ENCODE assay signal across 14 cellular contexts in the genomic region with DNA sequence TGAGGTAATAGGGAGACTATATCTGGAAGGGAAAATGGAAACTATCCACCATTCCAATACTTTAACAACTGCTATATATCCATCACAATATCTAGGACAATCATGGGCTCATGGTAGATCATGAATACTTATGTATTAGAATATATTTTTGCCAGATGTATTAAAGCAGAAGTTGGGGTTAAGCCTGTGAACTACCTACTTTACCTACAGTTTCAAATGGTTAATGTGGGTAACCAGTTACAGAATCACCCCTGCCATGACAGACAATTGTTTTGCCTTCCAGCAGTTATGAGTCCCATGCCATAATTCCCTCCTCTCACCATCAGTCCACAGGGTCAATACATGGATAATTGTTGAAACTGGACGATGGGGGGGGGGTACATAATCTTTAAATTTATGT. TPM values are rescaled to one million over a fixed set of nuclear protein-coding genes. Genes with fewer than 3 reads are reported as not detected.
DNase-seq lines count a peak whose midpoint lies in the region; ATAC-seq, FAIRE-seq and TF ChIP-seq lines count a peak whose summit lies in the region.
"Had no signal": no experiment of that assay in that cellular context is flagged by ENCODE, and none has a peak within 500 bp of the region (broad histone marks: within the 10 kb centered on the region; RNA-seq: fewer than 3 reads in every experiment).

No MANE protein-coding gene starts in this region.

- H3K9me3 Mint-ChIP-seq in activated CD4-positive, alpha-beta T cell treated with anti-CD3 and anti-CD28 coated beads, Interleukin-2, amount 10 ng/mL, durations not matched to agents 24 days and 14 days = no peaks in the 10 kb centered on the region
- no peaks in the 10 kb centered on the region for H3K9me3 Mint-ChIP-seq in natural killer cell treated with Interleukin-12 subunit alpha and Interleukin-12 subunit beta and Interleukin-15 and Interleukin-18, amount 100 ng/mL, for 72 hours
- H3K9me3 Mint-ChIP-seq: activated naive CD8-positive, alpha-beta T cell treated with anti-CD3 and anti-CD28 coated beads, Interleukin-2, amount 50 U/mL, for 24 hours; dendritic cell treated with granulocyte-macrophage colony-stimulating factor and Interleukin-4, amounts not matched to agents 40 ng/mL and 50 ng/mL, for 4 days; GM23338; naive thymus-derived CD4-positive, alpha-beta T cell had no signal

- no peak for TF ChIP-seq POLR2A in H54 (IDR thresholded peaks at IDR 0.05; ENCODE audit: low read depth, low read length)

- no peak overlapping the region for H3K4me3 Mint-ChIP-seq in activated CD4-positive, alpha-beta T cell treated with anti-CD3 and anti-CD28 coated beads, Interleukin-2, amount 10 ng/mL, durations not matched to agents 24 days and 14 days
- no peak overlapping the region for H3K4me3 Mint-ChIP-seq in natural killer cell treated with Interleukin-12 subunit alpha and Interleukin-12 subunit beta and Interleukin-15 and Interleukin-18, amount 100 ng/mL, for 72 hours
- H3K4me3 Mint-ChIP-seq: activated naive CD8-positive, alpha-beta T cell treated with anti-CD3 and anti-CD28 coated beads, Interleukin-2, amount 50 U/mL, for 24 hours; dendritic cell treated with granulocyte-macrophage colony-stimulating factor and Interleukin-4, amounts not matched to agents 40 ng/mL and 50 ng/mL, for 4 days; GM23338; naive thymus-derived CD4-positive, alpha-beta T cell had no signal

- H3K27me3 Mint-ChIP-seq in activated CD4-positive, alpha-beta T cell treated with anti-CD3 and anti-CD28 coated beads, Interleukin-2, amount 10 ng/mL, durations not matched to agents 24 days and 14 days = no peaks in the 10 kb centered on the region
- H3K27me3 Mint-ChIP-seq in natural killer cell treated with Interleukin-12 subunit alpha and Interleukin-12 subunit beta and Interleukin-15 and Interleukin-18, amount 100 ng/mL, for 72 hours = peaks cover 3 to 14% of the 10 kb centered on the region in 2 donors
- H3K27me3 Mint-ChIP-seq: dendritic cell treated with granulocyte-macrophage colony-stimulating factor and Interleukin-4, amounts not matched to agents 40 ng/mL and 50 ng/mL, for 4 days had no signal

- no peak overlapping the region for H3K27ac Mint-ChIP-seq in activated CD4-positive, alpha-beta T cell treated with anti-CD3 and anti-CD28 coated beads, Interleukin-2, amount 10 ng/mL, durations not matched to agents 24 days and 14 days
- no peak overlapping the region for H3K27ac Mint-ChIP-seq in natural killer cell treated with Interleukin-12 subunit alpha and Interleukin-12 subunit beta and Interleukin-15 and Interleukin-18, amount 100 ng/mL, for 72 hours
- H3K27ac Mint-ChIP-seq: activated naive CD8-positive, alpha-beta T cell treated with anti-CD3 and anti-CD28 coated beads, Interleukin-2, amount 50 U/mL, for 24 hours; dendritic cell treated with granulocyte-macrophage colony-stimulating factor and Interleukin-4, amounts not matched to agents 40 ng/mL and 50 ng/mL, for 4 days; GM23338; naive thymus-derived CD4-positive, alpha-beta T cell had no signal

- no peak for FAIRE-seq in H54 (lab: Jason Lieb, UNC)

- no peaks in the 10 kb centered on the region for H3K36me3 Mint-ChIP-seq in activated CD4-positive, alpha-beta T cell treated with anti-CD3 and anti-CD28 coated beads, Interleukin-2, amount 10 ng/mL, durations not matched to agents 24 days and 14 days (ENCODE audit: low read depth)
- no peaks in the 10 kb centered on the region for H3K36me3 Mint-ChIP-seq in natural killer cell treated with Interleukin-12 subunit alpha and Interleukin-12 subunit beta and Interleukin-15 and Interleukin-18, amount 100 ng/mL, for 72 hours
- H3K36me3 Mint-ChIP-seq: naive thymus-derived CD4-positive, alpha-beta T cell had no signal

- intact Hi-C loops in activated CD4-positive, alpha-beta T cell treated with anti-CD3 and anti-CD28 coated beads, Interleukin-2, amount 10 ng/mL, durations not matched to agents 24 days and 14 days (cut with micrococcal nuclease) = no loop called here

- no peaks in the 10 kb centered on the region for H3K4me1 Mint-ChIP-seq in activated CD4-positive, alpha-beta T cell treated with anti-CD3 and anti-CD28 coated beads, Interleukin-2, amount 10 ng/mL, durations not matched to agents 24 days and 14 days
- H3K4me1 Mint-ChIP-seq in natural killer cell treated with Interleukin-12 subunit alpha and Interleukin-12 subunit beta and Interleukin-15 and Interleukin-18, amount 100 ng/mL, for 72 hours (ENCODE audit: low read depth in 2 of 2) = peaks cover 7 to 8% of the 10 kb centered on the region in 2 donors
- H3K4me1 Mint-ChIP-seq: activated naive CD8-positive, alpha-beta T cell treated with anti-CD3 and anti-CD28 coated beads, Interleukin-2, amount 50 U/mL, for 24 hours had no signal

- no peak for DNase-seq in activated CD4-positive, alpha-beta T cell treated with anti-CD3 and anti-CD28 coated beads, Interleukin-2, amount 10 ng/mL, durations not matched to agents 24 days and 14 days
- no peak for DNase-seq in H54 (ENCODE audit: insufficient read length, low spot score)
- DNase-seq in DMS153 (lab: John Stamatoyannopoulos, UW) = no peak
- no peak for DNase-seq in natural killer cell treated with Interleukin-12 subunit alpha and Interleukin-12 subunit beta and Interleukin-15 and Interleukin-18, amount 100 ng/mL, for 72 hours (ENCODE audit: low spot score)
- DNase-seq: activated naive CD8-positive, alpha-beta T cell treated with anti-CD3 and anti-CD28 coated beads, Interleukin-2, amount 50 U/mL, for 24 hours; naive thymus-derived CD4-positive, alpha-beta T cell; NCI-H2081 treated with DMSO at 0.1 percent for 48 hours; OCI-M1 had no signal

- ATAC-seq in GM18508 (IDR thresholded peaks at IDR 0.05; ENCODE audit: insufficient read depth, unreplicated experiment) (peak; percentile 59), GM21360 (IDR thresholded peaks at IDR 0.05; ENCODE audit: unreplicated experiment) (peak; percentile 49), HG02938 (IDR thresholded peaks at IDR 0.05; ENCODE audit: unreplicated experiment) (peak; percentile 66), HG03558 (IDR thresholded peaks at IDR 0.05; ENCODE audit: extremely low read depth, unreplicated experiment) (peak; percentile 34)
- ATAC-seq in natural killer cell treated with Interleukin-12 subunit alpha and Interleukin-12 subunit beta and Interleukin-15 and Interleukin-18, amount 100 ng/mL, for 72 hours = no peak
- ATAC-seq: activated naive CD8-positive, alpha-beta T cell treated with anti-CD3 and anti-CD28 coated beads, Interleukin-2, amount 50 U/mL, for 24 hours; GM23338; naive thymus-derived CD4-positive, alpha-beta T cell had no signal

RNA-seq across cellular contexts. Expression of a gene that starts 29.9 kb away (rescaled TPM):
- 0.54 and 0.73 TPM in 2 replicates for total RNA-seq in activated CD4-positive, alpha-beta T cell treated with anti-CD3 and anti-CD28 coated beads, Interleukin-2, amount 10 ng/mL, durations not matched to agents 24 days and 14 days
- total RNA-seq in natural killer cell treated with Interleukin-12 subunit alpha and Interleukin-12 subunit beta and Interleukin-15 and Interleukin-18, amount 100 ng/mL, for 72 hours = 1 to 10 TPM in 1 of 2 donors, under 1 TPM in 1; 0.26 to 1.1 TPM

Comparison
In these comparisons a context has a peak if more than half of its experiments do, and no peak if none do; other contexts are left out.
1. ATAC-seq: peak in GM18508 (single experiment), GM21360 (single experiment), HG02938 (single experiment) and HG03558 (single experiment); none in natural killer cell treated with Interleukin-12 subunit alpha and Interleukin-12 subunit beta and Interleukin-15 and Interleukin-18, amount 100 ng/mL, for 72 hours (0 of 2).